In the genomic region with DNA sequence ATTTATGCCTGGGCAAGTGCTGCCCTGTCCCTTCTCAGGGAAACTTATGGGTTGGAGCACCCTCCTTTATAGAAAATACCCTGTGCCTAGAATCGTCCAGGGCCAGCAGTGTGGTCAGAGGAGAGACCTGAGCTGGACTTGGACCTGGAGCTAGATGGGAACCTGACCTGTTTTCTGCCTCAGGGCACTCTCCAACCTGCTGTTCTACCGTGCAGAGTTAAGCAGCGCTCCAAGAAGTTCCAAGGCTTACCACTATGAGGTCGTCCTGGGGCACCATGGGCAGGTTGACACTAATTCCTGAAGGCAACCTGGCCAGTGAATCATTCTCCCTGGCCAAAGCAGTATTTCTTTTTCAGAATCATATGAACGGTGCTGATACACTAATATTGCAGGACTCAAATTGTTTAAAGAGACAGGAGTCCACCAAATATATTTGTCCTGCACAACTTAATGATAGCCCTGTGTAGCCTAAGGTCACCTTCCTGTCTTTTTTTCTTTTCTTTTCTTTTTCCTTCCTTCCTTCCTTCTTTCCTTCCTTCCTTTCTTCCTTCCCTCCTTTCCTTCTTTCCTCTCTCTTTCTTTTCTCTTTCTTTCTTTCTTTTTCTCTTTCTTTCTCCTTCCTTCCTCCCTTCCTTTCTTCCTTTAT, we compare ENCODE assay signal across 1 cellular context.
TF ChIP-seq lines count a peak whose summit lies in the region.

No MANE protein-coding gene starts in this region.

TF ChIP-seq in GM23338, 12 proteins besides CTCF, POLR2A, EP300 and RAD21:
- TF ChIP-seq, protein P1, sequence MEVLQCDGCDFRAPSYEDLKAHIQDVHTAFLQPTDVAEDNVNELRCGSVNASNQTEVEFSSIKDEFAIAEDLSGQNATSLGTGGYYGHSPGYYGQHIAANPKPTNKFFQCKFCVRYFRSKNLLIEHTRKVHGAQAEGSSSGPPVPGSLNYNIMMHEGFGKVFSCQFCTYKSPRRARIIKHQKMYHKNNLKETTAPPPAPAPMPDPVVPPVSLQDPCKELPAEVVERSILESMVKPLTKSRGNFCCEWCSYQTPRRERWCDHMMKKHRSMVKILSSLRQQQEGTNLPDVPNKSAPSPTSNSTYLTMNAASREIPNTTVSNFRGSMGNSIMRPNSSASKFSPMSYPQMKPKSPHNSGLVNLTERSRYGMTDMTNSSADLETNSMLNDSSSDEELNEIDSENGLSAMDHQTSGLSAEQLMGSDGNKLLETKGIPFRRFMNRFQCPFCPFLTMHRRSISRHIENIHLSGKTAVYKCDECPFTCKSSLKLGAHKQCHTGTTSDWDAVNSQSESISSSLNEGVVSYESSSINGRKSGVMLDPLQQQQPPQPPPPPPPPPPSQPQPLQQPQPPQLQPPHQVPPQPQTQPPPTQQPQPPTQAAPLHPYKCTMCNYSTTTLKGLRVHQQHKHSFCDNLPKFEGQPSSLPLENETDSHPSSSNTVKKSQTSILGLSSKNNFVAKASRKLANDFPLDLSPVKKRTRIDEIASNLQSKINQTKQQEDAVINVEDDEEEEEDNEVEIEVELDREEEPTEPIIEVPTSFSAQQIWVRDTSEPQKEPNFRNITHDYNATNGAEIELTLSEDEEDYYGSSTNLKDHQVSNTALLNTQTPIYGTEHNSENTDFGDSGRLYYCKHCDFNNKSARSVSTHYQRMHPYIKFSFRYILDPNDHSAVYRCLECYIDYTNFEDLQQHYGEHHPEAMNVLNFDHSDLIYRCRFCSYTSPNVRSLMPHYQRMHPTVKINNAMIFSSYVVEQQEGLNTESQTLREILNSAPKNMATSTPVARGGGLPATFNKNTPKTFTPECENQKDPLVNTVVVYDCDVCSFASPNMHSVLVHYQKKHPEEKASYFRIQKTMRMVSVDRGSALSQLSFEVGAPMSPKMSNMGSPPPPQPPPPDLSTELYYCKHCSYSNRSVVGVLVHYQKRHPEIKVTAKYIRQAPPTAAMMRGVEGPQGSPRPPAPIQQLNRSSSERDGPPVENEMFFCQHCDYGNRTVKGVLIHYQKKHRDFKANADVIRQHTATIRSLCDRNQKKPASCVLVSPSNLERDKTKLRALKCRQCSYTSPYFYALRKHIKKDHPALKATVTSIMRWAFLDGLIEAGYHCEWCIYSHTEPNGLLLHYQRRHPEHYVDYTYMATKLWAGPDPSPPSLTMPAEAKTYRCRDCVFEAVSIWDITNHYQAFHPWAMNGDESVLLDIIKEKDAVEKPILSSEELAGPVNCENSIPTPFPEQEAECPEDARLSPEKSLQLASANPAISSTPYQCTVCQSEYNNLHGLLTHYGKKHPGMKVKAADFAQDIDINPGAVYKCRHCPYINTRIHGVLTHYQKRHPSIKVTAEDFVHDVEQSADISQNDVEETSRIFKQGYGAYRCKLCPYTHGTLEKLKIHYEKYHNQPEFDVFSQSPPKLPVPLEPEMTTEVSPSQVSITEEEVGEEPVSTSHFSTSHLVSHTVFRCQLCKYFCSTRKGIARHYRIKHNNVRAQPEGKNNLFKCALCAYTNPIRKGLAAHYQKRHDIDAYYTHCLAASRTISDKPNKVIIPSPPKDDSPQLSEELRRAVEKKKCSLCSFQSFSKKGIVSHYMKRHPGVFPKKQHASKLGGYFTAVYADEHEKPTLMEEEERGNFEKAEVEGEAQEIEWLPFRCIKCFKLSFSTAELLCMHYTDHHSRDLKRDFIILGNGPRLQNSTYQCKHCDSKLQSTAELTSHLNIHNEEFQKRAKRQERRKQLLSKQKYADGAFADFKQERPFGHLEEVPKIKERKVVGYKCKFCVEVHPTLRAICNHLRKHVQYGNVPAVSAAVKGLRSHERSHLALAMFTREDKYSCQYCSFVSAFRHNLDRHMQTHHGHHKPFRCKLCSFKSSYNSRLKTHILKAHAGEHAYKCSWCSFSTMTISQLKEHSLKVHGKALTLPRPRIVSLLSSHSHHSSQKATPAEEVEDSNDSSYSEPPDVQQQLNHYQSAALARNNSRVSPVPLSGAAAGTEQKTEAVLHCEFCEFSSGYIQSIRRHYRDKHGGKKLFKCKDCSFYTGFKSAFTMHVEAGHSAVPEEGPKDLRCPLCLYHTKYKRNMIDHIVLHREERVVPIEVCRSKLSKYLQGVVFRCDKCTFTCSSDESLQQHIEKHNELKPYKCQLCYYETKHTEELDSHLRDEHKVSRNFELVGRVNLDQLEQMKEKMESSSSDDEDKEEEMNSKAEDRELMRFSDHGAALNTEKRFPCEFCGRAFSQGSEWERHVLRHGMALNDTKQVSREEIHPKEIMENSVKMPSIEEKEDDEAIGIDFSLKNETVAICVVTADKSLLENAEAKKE (CRISPR knock-in tag; IDR thresholded peaks at IDR 0.05): no peak
- no peak for TF ChIP-seq STAT1 (IDR thresholded peaks at IDR 0.05; ENCODE audit: unreplicated experiment)
- no peak for TF ChIP-seq NANOG (IDR thresholded peaks at IDR 0.05; ENCODE audit: borderline replicate concordance)
- no peak for TF ChIP-seq CREB1 (CRISPR knock-in tag; IDR thresholded peaks at IDR 0.05; ENCODE audit: low read depth)
- no peak for TF ChIP-seq EZH2 (IDR thresholded peaks at IDR 0.05; ENCODE audit: low read depth, unreplicated experiment)
- no peak for TF ChIP-seq EZH2phosphoT487 (IDR thresholded peaks at IDR 0.05; ENCODE audit: unreplicated experiment)
- no peak for TF ChIP-seq POLR2AphosphoS5 (IDR thresholded peaks at IDR 0.05; ENCODE audit: low read depth)
TF ChIP-seq in GM23338: peak in this region for 0.
